17 cellular contexts compared by ENCODE assay signal in the genomic region with DNA sequence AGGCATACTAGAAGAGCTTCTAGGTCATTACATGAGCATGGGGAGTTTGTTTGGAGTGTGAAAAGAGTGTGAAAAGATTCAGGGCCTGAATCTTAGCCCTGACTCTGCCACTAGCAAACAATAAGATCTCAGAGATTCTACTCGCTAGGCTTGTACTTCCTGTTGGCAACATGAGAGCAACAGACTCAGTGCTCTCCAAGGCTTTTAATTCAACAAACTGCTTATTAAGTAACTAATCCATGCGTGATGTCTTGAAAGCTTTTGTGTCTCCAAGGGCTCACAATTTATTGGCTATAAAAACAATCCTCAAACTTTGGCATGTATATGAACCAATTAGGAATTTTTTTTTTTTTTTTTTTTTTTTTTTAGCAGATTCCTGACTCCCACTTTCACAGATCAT.
DNase-seq lines count a peak whose midpoint lies in the region; ATAC-seq and TF ChIP-seq lines count a peak whose summit lies in the region.
"Had no signal": no experiment of that assay in that cellular context is flagged by ENCODE, and none has a peak within 500 bp of the region (broad histone marks: within the 10 kb centered on the region; RNA-seq: fewer than 3 reads in every experiment).

No MANE protein-coding gene starts in this region.

- H3K36me3 ChIP-seq in esophagus squamous epithelium: no peaks in the 10 kb centered on the region
- no peaks in the 10 kb centered on the region for H3K36me3 ChIP-seq in GM23248 (ENCODE audit: low read depth)
- H3K36me3 ChIP-seq: BE2C had no signal

- no peak for TF ChIP-seq POLR2A in esophagus squamous epithelium (IDR thresholded peaks at IDR 0.05)

- peaks cover 19% of the 10 kb centered on the region for H3F3A ChIP-seq in GM23248 (ENCODE audit: insufficient read depth)

- H3K4me3 ChIP-seq in esophagus squamous epithelium (no peak overlapping the region), GM23248 (no peak overlapping the region)
- H3K4me3 ChIP-seq: dorsolateral prefrontal cortex had no signal

- H3K27me3 ChIP-seq in esophagus squamous epithelium (peaks cover 0 to 26% (median 0%) of the 10 kb centered on the region in 4 donors), GM23248 (replicated peaks; ENCODE audit: insufficient read depth) (no peaks in the 10 kb centered on the region)
- H3K27me3 ChIP-seq: BE2C, dorsolateral prefrontal cortex had no signal

- H3K4me2 ChIP-seq in GM23248 (ENCODE audit: unreplicated experiment): no peak overlapping the region

- peak; percentile 14 for DNase-seq in NCI-H748 (lab: John Stamatoyannopoulos, UW; ENCODE audit: unreplicated experiment)
- DNase-seq in NCI-H748 treated with DMSO at 0.1 percent for 48 hours (lab: John Stamatoyannopoulos, UW): no peak
- DNase-seq in NCI-H2107 (lab: John Stamatoyannopoulos, UW): peak; percentile 35
- no peak for DNase-seq in esophagus squamous epithelium (lab: John Stamatoyannopoulos, UW)
- no peak for DNase-seq in amniotic stem cell (lab: John Stamatoyannopoulos, UW)
- no peak for DNase-seq in GM23248
- DNase-seq: activated CD4-positive, alpha-beta memory T cell treated with anti-CD3 and anti-CD28 coated beads for 36 hours; activated naive CD8-positive, alpha-beta T cell treated with anti-CD3 and anti-CD28 coated beads for 36 hours; BE2C; dorsolateral prefrontal cortex; H9; head of caudate nucleus; NCI-H1436 treated with DMSO at 0.1 percent for 48 hours; T-cell had no signal

- H3K4me1 ChIP-seq in esophagus squamous epithelium: peaks cover 0 to 22% (median 0%) of the 10 kb centered on the region in 3 donors
- H3K4me1 ChIP-seq in GM23248 (ENCODE audit: insufficient read depth): peaks cover 17% of the 10 kb centered on the region
- H3K4me1 ChIP-seq: BE2C had no signal

- no peak for TF ChIP-seq CTCF in esophagus squamous epithelium (IDR thresholded peaks at IDR 0.05)

- H3K9me3 ChIP-seq in esophagus squamous epithelium (no peaks in the 10 kb centered on the region), GM23248 (ENCODE audit: low read depth) (no peaks in the 10 kb centered on the region)
- H3K9me3 ChIP-seq: BE2C had no signal

- ATAC-seq in GM19455 (IDR thresholded peaks at IDR 0.05; ENCODE audit: unreplicated experiment): no peak
- ATAC-seq: activated CD4-positive, CD25-positive, alpha-beta regulatory T cell treated with anti-CD3 and anti-CD28 coated beads, Interleukin-2, amount 50 U/mL, for 24 hours; T-cell had no signal

- no peaks in the 10 kb centered on the region for H3K9me2 ChIP-seq in GM23248 (ENCODE audit: insufficient read depth)

- peaks cover 28% of the 10 kb centered on the region; the same call in 1 of the 2 replicates for H3K79me2 ChIP-seq in GM23248 (ENCODE audit: insufficient read depth)

- no peak overlapping the region for H3K9ac ChIP-seq in GM23248

- intact Hi-C loops in esophagus squamous epithelium (cut with DNase I): no loop called here

- 10 to 19% methylated on average over 2 of the region's 2 CpGs for WGBS in esophagus squamous epithelium, 2 donors
- 35 to 38% methylated on average over 2 of the region's 2 CpGs for WGBS in GM23248 (ENCODE audit: low coverage in 1 of 2, low lambda C conversion rate in 2 of 2, missing lambda C conversion rate in 2 of 2), 2 experiments

- H2AFZ ChIP-seq in GM23248: no peak overlapping the region

- H3K27ac ChIP-seq in esophagus squamous epithelium: peak overlapping the region in 3 of 4 donors; percentile 12 to 36 (median 26)
- peak overlapping the region; percentile 2 for H3K27ac ChIP-seq in temporal lobe (ENCODE audit: low read depth, low read length)
- no peak overlapping the region for H3K27ac ChIP-seq in GM23248

- in situ Hi-C loops in GM23248 (cut with MboI): no loop called here

- H4K20me1 ChIP-seq in GM23248 (ENCODE audit: insufficient read depth): no peaks in the 10 kb centered on the region

Comparison
In these comparisons a context has a peak if more than half of its experiments do, and no peak if none do; other contexts are left out.
1. DNase-seq: peak in NCI-H748 (single experiment) and NCI-H2107 (single experiment); none in NCI-H748 treated with DMSO at 0.1 percent for 48 hours (single experiment), esophagus squamous epithelium (single experiment), amniotic stem cell (single experiment) and GM23248 (single experiment).